Comparison of ENCODE assay signal across 8 cellular contexts in genomic region chr1:33094971-33095604, GRCh38. TPM values are rescaled to one million over a fixed set of nuclear protein-coding genes. Genes with fewer than 3 reads are reported as not detected.
DNase-seq lines count a peak whose midpoint lies in the region; ATAC-seq, FAIRE-seq and TF ChIP-seq lines count a peak whose summit lies in the region.

No MANE protein-coding gene starts in this region.

- no peak overlapping the region for H3K4me3 Mint-ChIP-seq in WTC11

- no peaks in the 10 kb centered on the region for H3K9me3 Mint-ChIP-seq in WTC11

- CTCF ChIA-PET in WTC11 (lab: Charles Lee), result interaction anchor here (0.9 to 3.2 kb wide), 10 partner anchors 9 to 203 kb away, joined by 3 to 21 read pairs (median 4); partner anchors contain the start of gene AZIN2

- H3K36me3 Mint-ChIP-seq in WTC11, result no peaks in the 10 kb centered on the region

- peak; percentile 64 for DNase-seq in Daoy (ENCODE audit: low read depth)
- peak; percentile 39 for DNase-seq in NCI-H128 (lab: John Stamatoyannopoulos, UW; ENCODE audit: unreplicated experiment)
- peak; percentile 82 for DNase-seq in WTC11 (ENCODE audit: low spot score)
- peak; percentile 60 for DNase-seq in hepatic stellate cell (ENCODE audit: low spot score)
- DNase-seq in stimulated activated CD4-positive, alpha-beta T cell treated with anti-CD3 and anti-CD28 coated beads, Interleukin-4, amount 100 ng/mL, for 24 hours, result peak; percentile 34
- DNase-seq in activated CD4-positive, CD25-positive, alpha-beta regulatory T cell (lab: John Stamatoyannopoulos, UW), result no peak

- no peak overlapping the region for H3K27ac Mint-ChIP-seq in WTC11

- peaks cover 21% of the 10 kb centered on the region for H3K27me3 Mint-ChIP-seq in WTC11 (ENCODE audit: low read depth)

- peak; percentile 54 for FAIRE-seq in A204.1 (lab: Jason Lieb, UNC)

- peak; percentile 97 for TF ChIP-seq CTCF in WTC11 (IDR thresholded peaks at IDR 0.05)

- ATAC-seq in WTC11 (peak; percentile 38), GM18873 (IDR thresholded peaks at IDR 0.05; ENCODE audit: low FRiP score, unreplicated experiment) (no peak)

- POLR2A ChIA-PET in WTC11 (lab: Charles Lee), result no interaction called here

- H3K4me1 Mint-ChIP-seq in WTC11, result peaks cover 16% of the 10 kb centered on the region

TF ChIP-seq in WTC11, 78 proteins besides CTCF, POLR2A, EP300 and RAD21:
- TF ChIP-seq, protein P1, sequence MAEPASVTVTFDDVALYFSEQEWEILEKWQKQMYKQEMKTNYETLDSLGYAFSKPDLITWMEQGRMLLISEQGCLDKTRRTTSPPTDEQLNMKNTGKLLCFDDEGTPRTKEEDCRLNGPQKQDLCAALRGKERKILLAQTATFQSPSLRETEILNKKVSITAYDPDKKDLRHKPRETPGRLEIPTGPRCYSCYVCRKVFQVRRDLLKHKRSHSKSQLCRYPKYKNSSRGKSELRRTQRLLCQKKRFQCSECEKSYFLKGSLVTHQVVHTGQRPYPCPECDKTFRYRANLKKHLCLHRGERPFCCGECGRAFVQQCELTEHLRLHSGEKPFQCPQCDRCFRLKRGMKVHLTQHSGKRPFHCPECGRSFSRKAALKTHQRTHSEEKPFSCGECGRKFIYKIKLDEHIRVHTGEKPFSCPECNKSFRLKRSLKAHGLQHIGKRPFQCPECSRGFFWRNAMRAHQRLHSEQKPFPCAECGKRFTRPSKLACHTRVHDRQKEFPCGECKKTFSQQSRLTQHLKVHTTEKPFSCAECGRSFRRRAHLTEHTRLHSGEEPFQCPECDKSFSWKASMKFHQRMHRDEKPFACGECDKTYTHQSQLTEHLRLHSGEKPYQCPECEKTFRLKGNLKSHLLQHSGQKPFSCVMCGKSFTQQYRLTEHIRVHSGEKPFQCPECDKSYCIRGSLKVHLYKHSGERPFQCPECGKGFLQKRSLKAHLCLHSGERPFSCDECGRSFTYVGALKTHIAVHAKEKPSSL (CRISPR knock-in tag; conservative IDR thresholded peaks at IDR 0.05), result no peak
- TF ChIP-seq ZNF232 (CRISPR knock-in tag; IDR thresholded peaks at IDR 0.05) (no peak), ATF1 (CRISPR knock-in tag; IDR thresholded peaks at IDR 0.05) (no peak), SMAD3 (CRISPR knock-in tag; IDR thresholded peaks at IDR 0.05; ENCODE audit: borderline replicate concordance) (no peak), PRDM15 (CRISPR knock-in tag; IDR thresholded peaks at IDR 0.05) (no peak), FOXJ3 (CRISPR knock-in tag; IDR thresholded peaks at IDR 0.05; ENCODE audit: borderline replicate concordance) (no peak), RORB (CRISPR knock-in tag; IDR thresholded peaks at IDR 0.05) (no peak), ZNF416 (CRISPR knock-in tag; IDR thresholded peaks at IDR 0.05) (no peak), AFF4 (CRISPR knock-in tag; IDR thresholded peaks at IDR 0.05; ENCODE audit: borderline replicate concordance) (no peak), SOX15 (CRISPR knock-in tag; IDR thresholded peaks at IDR 0.05) (no peak), TCF7 (CRISPR knock-in tag; IDR thresholded peaks at IDR 0.05; ENCODE audit: low read depth) (no peak), JAZF1 (CRISPR knock-in tag; IDR thresholded peaks at IDR 0.05) (no peak), ZNF219 (CRISPR knock-in tag; IDR thresholded peaks at IDR 0.05; ENCODE audit: borderline replicate concordance) (no peak), ZNF396 (CRISPR knock-in tag; IDR thresholded peaks at IDR 0.05; ENCODE audit: borderline replicate concordance) (no peak), KAT7 (CRISPR knock-in tag; IDR thresholded peaks at IDR 0.05; ENCODE audit: borderline replicate concordance) (no peak), NR3C1 (CRISPR knock-in tag; conservative IDR thresholded peaks at IDR 0.05; ENCODE audit: low read depth) (no peak), CREM (CRISPR knock-in tag; IDR thresholded peaks at IDR 0.05) (no peak)
- TF ChIP-seq, protein P2, sequence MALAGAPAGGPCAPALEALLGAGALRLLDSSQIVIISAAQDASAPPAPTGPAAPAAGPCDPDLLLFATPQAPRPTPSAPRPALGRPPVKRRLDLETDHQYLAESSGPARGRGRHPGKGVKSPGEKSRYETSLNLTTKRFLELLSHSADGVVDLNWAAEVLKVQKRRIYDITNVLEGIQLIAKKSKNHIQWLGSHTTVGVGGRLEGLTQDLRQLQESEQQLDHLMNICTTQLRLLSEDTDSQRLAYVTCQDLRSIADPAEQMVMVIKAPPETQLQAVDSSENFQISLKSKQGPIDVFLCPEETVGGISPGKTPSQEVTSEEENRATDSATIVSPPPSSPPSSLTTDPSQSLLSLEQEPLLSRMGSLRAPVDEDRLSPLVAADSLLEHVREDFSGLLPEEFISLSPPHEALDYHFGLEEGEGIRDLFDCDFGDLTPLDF (CRISPR knock-in tag; IDR thresholded peaks at IDR 0.05), result no peak
- TF ChIP-seq, protein P3, sequence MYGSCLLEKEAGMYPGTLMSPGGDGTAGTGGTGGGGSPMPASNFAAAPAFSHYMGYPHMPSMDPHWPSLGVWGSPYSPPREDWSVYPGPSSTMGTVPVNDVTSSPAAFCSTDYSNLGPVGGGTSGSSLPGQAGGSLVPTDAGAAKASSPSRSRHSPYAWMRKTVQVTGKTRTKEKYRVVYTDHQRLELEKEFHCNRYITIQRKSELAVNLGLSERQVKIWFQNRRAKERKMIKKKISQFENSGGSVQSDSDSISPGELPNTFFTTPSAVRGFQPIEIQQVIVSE (CRISPR knock-in tag; IDR thresholded peaks at IDR 0.05; ENCODE audit: borderline replicate concordance), result no peak

RNA-seq across cellular contexts. Expression of gene AZIN2, which starts 14.1 kb away (rescaled TPM):
- 2.4 and 8.9 TPM in 2 replicates for total RNA-seq in Daoy (2014; rRNA removed; shearing (Covaris generic))
- 0.89 to 1.7 TPM (median 1.1 TPM) in 3 replicates for total RNA-seq in WTC11 (2021)

RNA-seq across cellular contexts. Expression of gene AK2, which starts 58.4 kb away (rescaled TPM):
- 339 and 582 TPM in 2 replicates for total RNA-seq in Daoy (2014; rRNA removed; shearing (Covaris generic))
- 124 to 132 TPM (median 130 TPM) in 3 replicates for total RNA-seq in WTC11 (2021)

Comparison
In these comparisons a context has a peak if more than half of its experiments do, and no peak if none do; other contexts are left out.
1. DNase-seq: peak in Daoy (single experiment), NCI-H128 (single experiment), WTC11 (single experiment), hepatic stellate cell (single experiment) and stimulated activated CD4-positive, alpha-beta T cell treated with anti-CD3 and anti-CD28 coated beads, Interleukin-4, amount 100 ng/mL, for 24 hours (single experiment); none in activated CD4-positive, CD25-positive, alpha-beta regulatory T cell (0 of 4).